In the genomic region with DNA sequence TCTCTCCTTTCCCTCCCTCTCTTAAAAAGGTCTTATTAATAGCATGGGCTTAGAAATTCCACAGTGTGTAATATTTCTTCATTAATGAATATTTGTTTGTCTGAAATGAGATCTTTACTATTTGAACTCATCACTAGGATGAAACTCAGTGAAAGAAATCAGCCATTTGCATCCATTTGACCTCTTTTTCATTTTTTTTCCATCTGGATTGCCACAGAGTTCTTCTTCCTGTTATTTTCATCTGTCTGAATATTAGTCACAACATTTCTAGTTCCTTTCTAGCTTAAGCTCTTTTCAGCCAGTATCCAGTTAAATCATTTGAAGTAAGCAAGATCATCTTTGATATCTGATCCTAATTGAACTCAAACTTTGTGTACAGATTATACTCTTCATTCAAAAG, we compare ENCODE assay signal across 29 cellular contexts.
DNase-seq lines count a peak whose midpoint lies in the region; ATAC-seq and TF ChIP-seq lines count a peak whose summit lies in the region.
"Had no signal": no experiment of that assay in that cellular context is flagged by ENCODE, and none has a peak within 500 bp of the region (broad histone marks: within the 10 kb centered on the region; RNA-seq: fewer than 3 reads in every experiment).

No MANE protein-coding gene starts in this region.

- H3K27ac ChIP-seq in left ventricle myocardium inferior (replicated peaks) (peak overlapping the region; percentile 50), right atrium auricular region (peak overlapping the region in 1 of 2 donors; percentile 25), osteoblast (ENCODE audit: low read depth, low read length) (no peak overlapping the region), aorta (ENCODE audit: low read depth in 1 of 2, low read length in 2 of 2) (no peak overlapping the region)
- H3K27ac ChIP-seq: 22Rv1, foreskin keratinocyte, parathyroid adenoma, Peyer's patch had no signal

- no peaks in the 10 kb centered on the region for H3K79me2 ChIP-seq in osteoblast (ENCODE audit: insufficient read depth, low read length)
- H3K79me2 ChIP-seq: parathyroid adenoma had no signal

- H3K4me1 ChIP-seq in left ventricle myocardium inferior (no peaks in the 10 kb centered on the region), right atrium auricular region (no peaks in the 10 kb centered on the region), osteoblast (ENCODE audit: insufficient read depth, low read length) (no peaks in the 10 kb centered on the region), aorta (ENCODE audit: control insufficient read depth in 1 of 2, insufficient read depth in 2 of 2, low read length in 2 of 2) (no peaks in the 10 kb centered on the region)
- H3K4me1 ChIP-seq: foreskin keratinocyte, parathyroid adenoma, Peyer's patch had no signal

- H3K4me3 ChIP-seq in left ventricle myocardium inferior (no peak overlapping the region), right atrium auricular region (no peak overlapping the region), fibroblast of the aortic adventitia (ENCODE audit: low read depth, low read length) (no peak overlapping the region), osteoblast (ENCODE audit: insufficient read depth, low read length) (no peak overlapping the region), aorta (ENCODE audit: low read length in 2 of 2) (no peak overlapping the region)
- H3K4me3 ChIP-seq: GM23338, Peyer's patch had no signal

- H3K9me3 ChIP-seq in left ventricle myocardium inferior (replicated peaks) = no peaks in the 10 kb centered on the region
- H3K9me3 ChIP-seq in right atrium auricular region = no peaks in the 10 kb centered on the region
- no peaks in the 10 kb centered on the region for H3K9me3 ChIP-seq in osteoblast (ENCODE audit: low read depth, low read length)
- no peaks in the 10 kb centered on the region for H3K9me3 ChIP-seq in aorta (ENCODE audit: control insufficient read depth, low read length)
- H3K9me3 ChIP-seq: Peyer's patch had no signal

- DNase-seq in left ventricle myocardium inferior (no peak), right atrium auricular region (ENCODE audit: low spot score) (no peak), fibroblast of the aortic adventitia (ENCODE audit: low read depth) (peak; percentile 41), osteoblast (ENCODE audit: insufficient read length, low spot score, missing footprints) (no peak), aorta (no peak), NCI-H1417 treated with DMSO at 0.1 percent for 48 hours (lab: John Stamatoyannopoulos, UW) (no peak), inferior parietal cortex (ENCODE audit: extremely low spot score) (no peak), NCI-H82 (lab: John Stamatoyannopoulos, UW) (no peak)
- DNase-seq: activated CD4-positive, alpha-beta memory T cell treated with anti-CD3 and anti-CD28 coated beads for 36 hours; activated gamma-delta T cell treated with Interleukin-2 at 50 U/mL for 16 hours; activated naive CD8-positive, alpha-beta T cell treated with anti-CD3 and anti-CD28 coated beads, Interleukin-2, amount 50 U/mL, for 24 hours; activated T-cell treated with anti-CD3 and anti-CD28 coated beads for 4 hours; AML-193; foreskin keratinocyte; GF-D8; Karpas-422; midbrain; MV-4-11; NCI-H1694; NCI-H2171; NCI-H524 treated with DMSO at 0.1 percent for 48 hours; Peyer's patch; right cardiac atrium; SIG-M5; T-cell had no signal

- intact Hi-C loops in left ventricle myocardium inferior (cut with micrococcal nuclease) = no loop called here
- intact Hi-C loops in aorta (cut with DNase I) = no loop called here

- peak; percentile 56 for ATAC-seq in aorta (ENCODE audit: low FRiP score)
- ATAC-seq: activated naive CD8-positive, alpha-beta T cell treated with anti-CD3 and anti-CD28 coated beads, Interleukin-2, amount 50 U/mL, for 24 hours; foreskin keratinocyte; GM23338; natural killer cell treated with Interleukin-12 subunit alpha and Interleukin-12 subunit beta and Interleukin-15 and Interleukin-18, amount 100 ng/mL, for 72 hours; right cardiac atrium; T-cell had no signal

- TF ChIP-seq CTCF in left ventricle myocardium inferior (IDR thresholded peaks at IDR 0.05; ENCODE audit: borderline replicate concordance) (no peak), right atrium auricular region (IDR thresholded peaks at IDR 0.05) (no peak), fibroblast of the aortic adventitia (IDR thresholded peaks at IDR 0.05; ENCODE audit: insufficient read depth, low read length) (no peak), osteoblast (IDR thresholded peaks at IDR 0.05; ENCODE audit: extremely low read depth, low read depth, low read length) (no peak)

- no peaks in the 10 kb centered on the region for H3K27me3 ChIP-seq in left ventricle myocardium inferior (ENCODE audit: low read depth)
- no peaks in the 10 kb centered on the region for H3K27me3 ChIP-seq in right atrium auricular region
- peaks cover 22% of the 10 kb centered on the region for H3K27me3 ChIP-seq in osteoblast (ENCODE audit: insufficient read depth, low read length)
- H3K27me3 ChIP-seq in aorta (ENCODE audit: control insufficient read depth in 1 of 2, insufficient read depth in 2 of 2, low read length in 1 of 2) = no peaks in the 10 kb centered on the region
- H3K27me3 ChIP-seq: foreskin keratinocyte, Peyer's patch had no signal

- no peaks in the 10 kb centered on the region for H3K36me3 ChIP-seq in left ventricle myocardium inferior
- no peaks in the 10 kb centered on the region for H3K36me3 ChIP-seq in right atrium auricular region
- no peaks in the 10 kb centered on the region for H3K36me3 ChIP-seq in osteoblast (ENCODE audit: insufficient read depth, low read length)
- no peaks in the 10 kb centered on the region for H3K36me3 ChIP-seq in aorta (ENCODE audit: control insufficient read depth in 1 of 2, insufficient read depth in 2 of 2, low read length in 1 of 2)
- H3K36me3 ChIP-seq: Peyer's patch had no signal

- no peaks in the 10 kb centered on the region for H4K20me1 ChIP-seq in osteoblast (ENCODE audit: insufficient read depth, low read length)

- no peak overlapping the region for H3K4me2 ChIP-seq in osteoblast (ENCODE audit: insufficient read depth, low read length)
- H3K4me2 ChIP-seq: GM23338 had no signal

- H2AFZ ChIP-seq in osteoblast (ENCODE audit: low read length) = peak overlapping the region; percentile 71
- H2AFZ ChIP-seq: GM23338, parathyroid adenoma had no signal
